In the genomic region with DNA sequence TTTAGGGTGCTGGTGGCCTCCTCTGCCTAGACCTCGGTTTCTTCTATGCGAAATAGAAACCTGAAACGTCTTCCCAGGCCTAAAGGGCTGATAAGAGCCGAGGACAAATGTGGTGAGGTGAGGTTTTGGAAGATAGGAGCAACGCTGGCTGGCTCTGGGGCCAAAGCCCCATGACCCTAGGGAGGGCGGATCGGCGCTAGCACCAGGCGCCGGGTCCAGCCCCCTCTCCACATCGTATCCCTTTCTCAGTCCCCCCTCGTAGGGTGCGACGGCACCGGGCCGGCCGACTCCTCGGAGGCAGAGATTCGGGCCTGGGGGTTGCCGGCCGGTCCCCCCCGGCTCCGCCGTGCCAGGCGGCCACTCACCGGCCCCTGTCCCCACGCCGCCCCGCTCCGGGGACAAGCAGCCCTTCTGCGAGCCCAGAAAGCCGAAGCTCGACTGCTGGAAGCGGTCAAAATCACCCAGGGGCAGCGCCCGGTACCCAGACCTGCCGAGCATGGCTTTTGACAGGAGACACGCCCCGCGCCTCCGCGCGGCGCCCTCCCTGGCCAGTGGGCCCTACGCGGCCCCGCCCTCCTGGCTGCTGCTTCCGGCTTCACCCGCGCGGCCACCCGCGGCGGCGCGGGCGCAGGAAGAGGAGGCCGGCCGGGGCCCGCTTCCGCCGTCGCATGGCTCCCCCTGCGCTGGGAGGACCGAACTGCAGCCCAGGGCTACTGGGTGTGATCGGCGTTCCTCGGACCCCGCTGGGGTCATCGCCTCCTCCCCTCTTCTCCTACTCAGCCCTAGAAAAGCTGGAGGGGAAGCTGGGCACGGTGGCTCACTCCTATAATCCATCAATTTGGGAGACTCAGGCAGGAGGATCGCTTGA, we compare ENCODE assay signal across 8 cellular contexts.
DNase-seq lines count a peak whose midpoint lies in the region; ATAC-seq and TF ChIP-seq lines count a peak whose summit lies in the region.

A gene with protein sequence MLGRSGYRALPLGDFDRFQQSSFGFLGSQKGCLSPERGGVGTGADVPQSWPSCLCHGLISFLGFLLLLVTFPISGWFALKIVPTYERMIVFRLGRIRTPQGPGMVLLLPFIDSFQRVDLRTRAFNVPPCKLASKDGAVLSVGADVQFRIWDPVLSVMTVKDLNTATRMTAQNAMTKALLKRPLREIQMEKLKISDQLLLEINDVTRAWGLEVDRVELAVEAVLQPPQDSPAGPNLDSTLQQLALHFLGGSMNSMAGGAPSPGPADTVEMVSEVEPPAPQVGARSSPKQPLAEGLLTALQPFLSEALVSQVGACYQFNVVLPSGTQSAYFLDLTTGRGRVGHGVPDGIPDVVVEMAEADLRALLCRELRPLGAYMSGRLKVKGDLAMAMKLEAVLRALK (minus strand): TSS at position 570 of the 868 bp plus-strand sequence. CDS start 72 bp downstream, at position 498.

- H3K4me3 ChIP-seq in retinal pigment epithelial cell (ENCODE audit: low read length) = peak within 1 kb of the TSS; percentile 60

- peak; percentile 56 for ATAC-seq in HG02943 (IDR thresholded peaks at IDR 0.05; ENCODE audit: low read depth, unreplicated experiment)

- peak; percentile 78 for TF ChIP-seq CTCF in retinal pigment epithelial cell (conservative IDR thresholded peaks at IDR 0.05; ENCODE audit: low read depth, low read length)

- DNase-seq in DMS153 (lab: John Stamatoyannopoulos, UW) (peak; percentile 73), DMS153 treated with DMSO at 0.1 percent for 48 hours (lab: John Stamatoyannopoulos, UW; ENCODE audit: unreplicated experiment) (no peak), NCI-H187 (lab: John Stamatoyannopoulos, UW) (peak; percentile 81 to 91), T1000 (lab: John Stamatoyannopoulos, UW) (peak; percentile 92), astrocyte of the hippocampus (ENCODE audit: low read depth, low spot score) (peak; percentile 98), hypothalamus (lab: John Stamatoyannopoulos, UW) (peak; percentile 37 to 92 (median 81)), retinal pigment epithelial cell (ENCODE audit: low read depth) (peak; percentile 66)
